17 cellular contexts compared by ENCODE assay signal in genomic region chr11:107179829-107180228, GRCh38.
"Had no signal": no experiment of that assay in that cellular context is flagged by ENCODE, and none has a peak within 500 bp of the region (broad histone marks: within the 10 kb centered on the region; RNA-seq: fewer than 3 reads in every experiment).

No MANE protein-coding gene starts in this region.

- H3K4me1 Mint-ChIP-seq: naive thymus-derived CD8-positive, alpha-beta T cell; stimulated activated memory B cell treated with anti-CD40 and anti-IgM and Interleukin-4, amounts not matched to agents 10 μg/mL and 1 μg/mL and 100 μg/mL, for 72 hours had no signal

- ATAC-seq: esophagus mucosa; heart right ventricle; left lobe of liver; naive thymus-derived CD8-positive, alpha-beta T cell; psoas muscle; sciatic nerve; stimulated activated memory B cell treated with anti-CD40 and anti-IgM and Interleukin-4, amounts not matched to agents 10 μg/mL and 1 μg/mL and 100 μg/mL, for 72 hours; upper lobe of right lung had no signal

- H3K4me3 Mint-ChIP-seq: naive thymus-derived CD8-positive, alpha-beta T cell; stimulated activated memory B cell treated with anti-CD40 and anti-IgM and Interleukin-4, amounts not matched to agents 10 μg/mL and 1 μg/mL and 100 μg/mL, for 72 hours; stimulated activated naive CD8-positive, alpha-beta T cell treated with anti-CD3 and anti-CD28 coated beads, Interleukin-15, Interleukin-2, amounts not matched to agents 100 ng/mL and 50 ng/mL, for 24 hours had no signal

- H3K9me3 Mint-ChIP-seq: stimulated activated naive CD8-positive, alpha-beta T cell treated with anti-CD3 and anti-CD28 coated beads, Interleukin-15, Interleukin-2, amounts not matched to agents 100 ng/mL and 50 ng/mL, for 24 hours had no signal

- DNase-seq: effector memory CD4-positive, alpha-beta T cell; heart right ventricle; hypothalamus; islet precursor cell; mammary epithelial cell; naive thymus-derived CD8-positive, alpha-beta T cell; psoas muscle; spleen; stimulated activated CD4-positive, alpha-beta T cell treated with anti-CD3 and anti-CD28 coated beads, Interleukin-15, amount 100 ng/mL, for 24 hours; stimulated activated CD4-positive, alpha-beta T cell treated with anti-CD3 and anti-CD28 coated beads, Interleukin-1b, Interleukin-23, amount 100 ng/mL, for 48 hours; stimulated activated CD4-positive, alpha-beta T cell treated with anti-CD3 and anti-CD28 coated beads, Interleukin-4, amount 100 ng/mL, for 24 hours; upper lobe of right lung had no signal

- H3K36me3 Mint-ChIP-seq: stimulated activated memory B cell treated with anti-CD40 and anti-IgM and Interleukin-4, amounts not matched to agents 10 μg/mL and 1 μg/mL and 100 μg/mL, for 72 hours had no signal

- H3K27me3 Mint-ChIP-seq: naive thymus-derived CD8-positive, alpha-beta T cell; stimulated activated memory B cell treated with anti-CD40 and anti-IgM and Interleukin-4, amounts not matched to agents 10 μg/mL and 1 μg/mL and 100 μg/mL, for 72 hours; stimulated activated naive CD8-positive, alpha-beta T cell treated with anti-CD3 and anti-CD28 coated beads, Interleukin-15, Interleukin-2, amounts not matched to agents 100 ng/mL and 50 ng/mL, for 24 hours had no signal

- H3K27ac Mint-ChIP-seq: naive thymus-derived CD8-positive, alpha-beta T cell; stimulated activated memory B cell treated with anti-CD40 and anti-IgM and Interleukin-4, amounts not matched to agents 10 μg/mL and 1 μg/mL and 100 μg/mL, for 72 hours; stimulated activated naive CD8-positive, alpha-beta T cell treated with anti-CD3 and anti-CD28 coated beads, Interleukin-15, Interleukin-2, amounts not matched to agents 100 ng/mL and 50 ng/mL, for 24 hours had no signal
